ENCODE assay signal across 8 cellular contexts in the genomic region with DNA sequence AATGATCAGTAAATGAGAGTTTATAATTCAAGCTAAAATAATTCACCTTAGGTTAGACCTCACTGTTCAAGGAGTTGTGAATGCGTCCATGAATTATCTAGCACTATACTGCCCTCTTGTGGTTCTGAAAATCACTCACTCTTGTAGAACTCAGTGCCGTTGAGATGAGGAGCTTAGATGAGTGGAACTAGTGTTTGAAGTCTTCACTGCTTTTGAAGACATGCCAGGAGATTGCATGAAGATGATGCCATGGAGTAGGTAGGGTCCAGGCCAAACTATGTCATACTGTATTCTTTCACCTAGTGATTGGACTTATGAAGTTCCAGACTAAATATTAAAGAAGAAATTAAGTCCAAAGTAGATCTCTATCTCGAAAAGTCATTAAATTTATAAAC. TPM values are rescaled to one million over a fixed set of nuclear protein-coding genes. Genes with fewer than 3 reads are reported as not detected.
DNase-seq lines count a peak whose midpoint lies in the region; ATAC-seq and TF ChIP-seq lines count a peak whose summit lies in the region.

No MANE protein-coding gene starts in this region.

- H3K9me3 ChIP-seq in sigmoid colon: no peaks in the 10 kb centered on the region

- TF ChIP-seq CTCF in astrocyte of the cerebellum (IDR thresholded peaks at IDR 0.05; ENCODE audit: low read depth, low read length, missing control alignments) (peak; percentile 65), sigmoid colon (IDR thresholded peaks at IDR 0.05) (peak; percentile 68 to 83 (median 74))

- TF ChIP-seq EP300 in sigmoid colon (IDR thresholded peaks at IDR 0.05): no peak

- DNase-seq in ELR (ENCODE audit: low read depth): peak; percentile 87
- peak; percentile 81 for DNase-seq in HS-5 (ENCODE audit: low read depth)
- peak; percentile 69 for DNase-seq in NCI-H748 (lab: John Stamatoyannopoulos, UW; ENCODE audit: unreplicated experiment)
- DNase-seq in astrocyte of the cerebellum (ENCODE audit: low read depth): peak; percentile 86
- DNase-seq in hepatic stellate cell (ENCODE audit: low spot score): peak; percentile 38
- DNase-seq in sigmoid colon: no peak

- WGBS in sigmoid colon, 2 donors: 31 to 32% methylated on average over 3 of the region's 3 CpGs

- H3K4me3 ChIP-seq in astrocyte of the cerebellum (ENCODE audit: low read depth, low read length) (no peak overlapping the region), sigmoid colon (no peak overlapping the region)

- no peak for TF ChIP-seq POLR2A in sigmoid colon (IDR thresholded peaks at IDR 0.05)

- H3K27ac ChIP-seq in sigmoid colon: peak overlapping the region; percentile 60 to 87 (median 79)

- no peaks in the 10 kb centered on the region for H3K27me3 ChIP-seq in sigmoid colon

- ATAC-seq in GM21381 (IDR thresholded peaks at IDR 0.05; ENCODE audit: unreplicated experiment) (peak; percentile 53), HG03025 (IDR thresholded peaks at IDR 0.05; ENCODE audit: low FRiP score, unreplicated experiment) (no peak)

- in situ Hi-C loops in astrocyte of the cerebellum (cut with HindIII; ENCODE audit: low sequenced_read_pairs): loop anchor here (25.0 kb wide), 1 partner anchor 417 kb away; no protein-coding TSS in a partner anchor

- peaks cover 0 to 47% (median 30%) of the 10 kb centered on the region in 4 donors for H3K4me1 ChIP-seq in sigmoid colon

- no peaks in the 10 kb centered on the region for H3K36me3 ChIP-seq in sigmoid colon

- intact Hi-C loops in sigmoid colon (cut with DNase I): loop anchor here (1.0 to 5.0 kb wide), 3 partner anchors 139 to 417 kb away; partner anchors contain the start of gene MEF2A

RNA-seq across cellular contexts. Expression of gene LYSMD4, which starts 28.8 kb away (rescaled TPM):
- total RNA-seq in sigmoid colon: 10 to 100 TPM in 1 of 4 donors, 1 to 10 TPM in 3; 7.1 to 15.3 (median 8.8) TPM
- polyA plus RNA-seq in sigmoid colon: 1 to 10 TPM; 5.1 to 6.1 (median 6.0) TPM
